Comparison of ENCODE assay signal across 15 cellular contexts in the genomic region with DNA sequence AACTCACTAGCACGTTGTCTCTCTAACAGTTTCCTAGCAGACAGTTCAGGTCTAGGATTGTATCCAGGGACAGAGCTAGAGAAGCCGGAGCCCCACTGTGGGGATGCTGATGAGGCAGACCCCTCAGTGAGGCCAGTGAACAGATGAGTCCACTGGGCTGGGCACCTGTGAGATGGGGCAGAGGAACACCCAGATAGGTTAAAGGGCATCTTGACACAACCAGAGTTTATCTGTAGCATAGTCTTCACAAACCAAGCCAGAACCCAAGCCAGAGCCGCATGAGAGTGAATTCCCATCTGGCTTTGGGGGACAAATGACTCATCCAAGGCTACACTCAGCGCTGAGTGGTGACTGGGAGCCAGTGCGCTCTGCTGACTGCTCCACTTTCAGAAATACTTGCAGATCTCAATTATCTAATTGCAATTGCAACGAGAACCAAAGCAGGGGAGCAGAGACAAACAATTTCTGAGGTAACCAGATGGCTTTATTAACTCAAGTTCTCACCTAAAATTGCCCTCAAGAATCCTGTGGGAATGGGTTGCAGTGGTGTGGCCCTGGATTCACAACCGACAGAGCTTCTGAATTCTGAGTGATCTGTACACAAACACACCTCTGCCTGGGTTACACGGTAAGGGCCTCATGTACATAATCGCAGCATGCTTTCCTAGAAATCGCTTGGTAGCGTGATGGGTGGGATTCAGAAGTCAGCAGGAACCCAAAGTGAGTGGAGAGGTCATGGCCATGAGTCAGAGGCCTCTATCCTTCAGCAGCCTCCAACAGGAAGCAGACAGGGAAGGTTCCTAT. TPM values are rescaled to one million over a fixed set of nuclear protein-coding genes. Genes with fewer than 3 reads are reported as not detected.
DNase-seq lines count a peak whose midpoint lies in the region; ATAC-seq, FAIRE-seq and TF ChIP-seq lines count a peak whose summit lies in the region.
"Had no signal": no experiment of that assay in that cellular context is flagged by ENCODE, and none has a peak within 500 bp of the region (broad histone marks: within the 10 kb centered on the region; RNA-seq: fewer than 3 reads in every experiment).

No MANE protein-coding gene starts in this region.

- H3K9me3 Mint-ChIP-seq in astrocyte (ENCODE audit: unreplicated experiment): no peaks in the 10 kb centered on the region
- H3K9me3 Mint-ChIP-seq: activated naive CD4-positive, alpha-beta T cell treated with anti-CD3 and anti-CD28 coated beads, Interleukin-2, amount 50 U/mL, for 72 hours had no signal

- no peaks in the 10 kb centered on the region for H3K36me3 Mint-ChIP-seq in astrocyte (ENCODE audit: low read depth, unreplicated experiment)
- H3K36me3 Mint-ChIP-seq: activated naive CD4-positive, alpha-beta T cell treated with anti-CD3 and anti-CD28 coated beads, Interleukin-2, amount 50 U/mL, for 72 hours had no signal

- ATAC-seq in left colon: peak; percentile 89
- no peak for ATAC-seq in body of pancreas
- ATAC-seq in HG03378 (IDR thresholded peaks at IDR 0.05; ENCODE audit: unreplicated experiment): no peak
- ATAC-seq: activated CD4-positive, alpha-beta T cell treated with anti-CD3 and anti-CD28 coated beads for 36 hours; activated naive CD4-positive, alpha-beta T cell treated with anti-CD3 and anti-CD28 coated beads, Interleukin-2, amount 50 U/mL, for 72 hours had no signal

- H4K20me1 ChIP-seq in astrocyte (ENCODE audit: insufficient read depth, low read length): no peaks in the 10 kb centered on the region

- WGBS in body of pancreas, 2 donors: 67 to 75% methylated on average over 7 to 11 of the region's 11 CpGs

- H3K27me3 ChIP-seq in astrocyte (ENCODE audit: insufficient read depth, low read length): no peaks in the 10 kb centered on the region
- H3K27me3 ChIP-seq in body of pancreas: no peaks in the 10 kb centered on the region

- no peaks in the 10 kb centered on the region for H3K9me3 ChIP-seq in astrocyte (ENCODE audit: insufficient read depth, low read depth, low read length)
- no peaks in the 10 kb centered on the region for H3K9me3 ChIP-seq in body of pancreas

- no peak overlapping the region for H2AFZ ChIP-seq in astrocyte (ENCODE audit: low read depth, low read length)

- intact Hi-C loops in left colon (cut with DNase I, micrococcal nuclease) (no loop called here), body of pancreas (cut with DNase I) (no loop called here)

- peak overlapping the region; percentile 71 for H3K27ac Mint-ChIP-seq in astrocyte (ENCODE audit: unreplicated experiment)
- H3K27ac Mint-ChIP-seq: activated CD4-positive, alpha-beta T cell treated with anti-CD3 and anti-CD28 coated beads for 36 hours; activated naive CD4-positive, alpha-beta T cell treated with anti-CD3 and anti-CD28 coated beads, Interleukin-2, amount 50 U/mL, for 72 hours had no signal

- H3K27me3 Mint-ChIP-seq in astrocyte (ENCODE audit: low read depth, unreplicated experiment): no peaks in the 10 kb centered on the region
- H3K27me3 Mint-ChIP-seq: activated CD4-positive, alpha-beta T cell treated with anti-CD3 and anti-CD28 coated beads for 36 hours had no signal

- no peaks in the 10 kb centered on the region for H3K36me3 ChIP-seq in astrocyte (ENCODE audit: insufficient read depth, low read length)
- H3K36me3 ChIP-seq in body of pancreas (replicated peaks in 1 of 2; ENCODE audit: insufficient read depth in 1 of 2, low read depth in 2 of 2): no peaks in the 10 kb centered on the region

- no peak for FAIRE-seq in astrocyte (lab: Jason Lieb, UNC)
- no peak for FAIRE-seq in urothelium cell line (lab: Jason Lieb, UNC)
- FAIRE-seq: A204.1, GM19239, keratinocyte had no signal

- DNase-seq in NCI-H2227 treated with DMSO at 0.1 percent for 48 hours (lab: John Stamatoyannopoulos, UW) (peak; percentile 34), NCI-H2227 (lab: John Stamatoyannopoulos, UW; ENCODE audit: unreplicated experiment) (no peak), astrocyte (ENCODE audit: low read depth) (peak; percentile 58), left colon (peak; percentile 50 to 82), urothelium cell line (ENCODE audit: low spot score) (peak; percentile 76), body of pancreas (no peak), amniotic stem cell (lab: John Stamatoyannopoulos, UW) (no peak)
- DNase-seq: activated CD4-positive, alpha-beta T cell treated with anti-CD3 and anti-CD28 coated beads for 36 hours; NCI-H2029; SHP77 treated with DMSO at 0.1 percent for 48 hours had no signal

- TF ChIP-seq POLR2A in body of pancreas (IDR thresholded peaks at IDR 0.05): no peak

- peak overlapping the region; percentile 26 for H3K9ac ChIP-seq in astrocyte (ENCODE audit: low read length)

- TF ChIP-seq CTCF in astrocyte (IDR thresholded peaks at IDR 0.05; ENCODE audit: insufficient read depth, low read depth, low read length): no peak
- TF ChIP-seq CTCF in body of pancreas (IDR thresholded peaks at IDR 0.05): no peak

- peaks cover 22% of the 10 kb centered on the region for H3K4me1 Mint-ChIP-seq in astrocyte (ENCODE audit: low read depth, unreplicated experiment)
- H3K4me1 Mint-ChIP-seq: activated CD4-positive, alpha-beta T cell treated with anti-CD3 and anti-CD28 coated beads for 36 hours had no signal

- no peak overlapping the region for H3K4me3 Mint-ChIP-seq in astrocyte (ENCODE audit: unreplicated experiment)
- H3K4me3 Mint-ChIP-seq: activated CD4-positive, alpha-beta T cell treated with anti-CD3 and anti-CD28 coated beads for 36 hours had no signal

- H3K27ac ChIP-seq in astrocyte (ENCODE audit: low read depth, low read length) (peak overlapping the region; percentile 69), body of pancreas (peak overlapping the region in 1 of 4 donors; percentile 19)

- no peaks in the 10 kb centered on the region for H3K79me2 ChIP-seq in astrocyte (ENCODE audit: insufficient read depth, low read length)

- peaks cover 24% of the 10 kb centered on the region for H3K4me1 ChIP-seq in astrocyte (ENCODE audit: insufficient read depth, low read length)
- H3K4me1 ChIP-seq in body of pancreas: peaks cover 16% of the 10 kb centered on the region

- H3K4me3 ChIP-seq in astrocyte (ENCODE audit: insufficient read depth, low read depth, low read length): no peak overlapping the region
- no peak overlapping the region for H3K4me3 ChIP-seq in body of pancreas

- H3K4me2 ChIP-seq in astrocyte (ENCODE audit: low read length): peak overlapping the region; percentile 72

RNA-seq across cellular contexts. Expression of gene EPCAM, which starts 14.9 kb away (rescaled TPM):
- total RNA-seq in astrocyte (15.2 and 23.5 TPM in 2 replicates), left colon (1,000 to 10,000 TPM; 1,569 to 1,978 TPM), body of pancreas (10 to 100 TPM; 74.8 to 87.7 TPM)

RNA-seq across cellular contexts. Expression of gene MSH2, which starts 48.7 kb away (rescaled TPM):
- total RNA-seq in astrocyte (16.0 and 16.2 TPM in 2 replicates), left colon (10 to 100 TPM; 10.9 to 12.2 TPM), body of pancreas (1 to 10 TPM; 9.9 TPM)

Comparison
In these comparisons a context has a peak if more than half of its experiments do, and no peak if none do; other contexts are left out.
1. DNase-seq: peak in NCI-H2227 treated with DMSO at 0.1 percent for 48 hours (single experiment), astrocyte (single experiment), left colon (2 of 2) and urothelium cell line (single experiment); none in NCI-H2227 (single experiment), body of pancreas (0 of 4) and amniotic stem cell (single experiment).
2. RNA of gene EPCAM, which starts 14.9 kb away (total RNA-seq): 1,569 to 1,978 TPM in left colon; 74.8 to 87.7 TPM in body of pancreas and 15.2 to 23.5 TPM in astrocyte; every median in the first group is over 10 times any median in the second.